8 cellular contexts compared by ENCODE assay signal in the genomic region with DNA sequence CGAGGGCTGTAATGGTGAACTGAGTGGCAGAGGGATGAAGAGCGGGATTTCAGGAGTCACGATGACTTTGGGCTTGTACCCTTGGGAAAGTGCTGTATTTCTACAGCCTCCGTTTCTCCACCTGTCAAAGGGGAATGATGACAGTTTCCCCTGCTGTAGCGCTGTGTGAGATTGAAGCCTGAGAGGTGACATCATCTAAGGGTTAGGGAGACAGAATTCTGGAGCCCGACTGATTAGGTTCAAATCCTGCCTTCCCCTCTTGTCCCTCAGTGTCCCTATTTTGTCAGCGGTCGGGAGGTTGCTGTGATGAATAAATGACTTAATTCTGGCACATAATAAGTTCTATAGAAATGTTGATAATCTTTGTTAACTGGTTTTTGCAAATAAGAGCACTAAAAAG. TPM values are rescaled to one million over a fixed set of nuclear protein-coding genes. Genes with fewer than 3 reads are reported as not detected.
DNase-seq lines count a peak whose midpoint lies in the region; ATAC-seq, FAIRE-seq and TF ChIP-seq lines count a peak whose summit lies in the region.

No MANE protein-coding gene starts in this region.

- H3K79me2 ChIP-seq in hepatocyte: peaks cover 13% of the 10 kb centered on the region

- peaks cover 5% of the 10 kb centered on the region for H3K4me1 Mint-ChIP-seq in WTC11

- peaks cover 2% of the 10 kb centered on the region; the same call in 1 of the 2 replicates for H3K27me3 Mint-ChIP-seq in WTC11 (ENCODE audit: low read depth)

- TF ChIP-seq POLR2A in H54 (IDR thresholded peaks at IDR 0.05; ENCODE audit: low read depth, low read length): no peak

- peaks cover 21% of the 10 kb centered on the region for H3K36me3 ChIP-seq in H7 (replicated peaks; ENCODE audit: control insufficient read depth, insufficient read depth, low read length)
- H3K36me3 ChIP-seq in hepatocyte (replicated peaks; ENCODE audit: insufficient read depth, low read depth): no peaks in the 10 kb centered on the region
- peaks cover 4 to 5% of the 10 kb centered on the region in 2 donors for H3K36me3 ChIP-seq in small intestine (ENCODE audit: control insufficient read depth in 2 of 2, insufficient read depth in 2 of 2, low read length in 2 of 2)

- H3K4me3 ChIP-seq in H7 (ENCODE audit: insufficient read depth, low read depth, low read length): peak overlapping the region; percentile 98
- H3K4me3 ChIP-seq in hepatocyte: peak overlapping the region; percentile 52
- peak overlapping the region; percentile 33 to 86 for H3K4me3 ChIP-seq in small intestine (ENCODE audit: low read depth in 1 of 2, low read length in 2 of 2)

- H3K27me3 ChIP-seq in H7 (ENCODE audit: control insufficient read depth, insufficient read depth, low read length): no peaks in the 10 kb centered on the region
- H3K27me3 ChIP-seq in hepatocyte: no peaks in the 10 kb centered on the region
- no peaks in the 10 kb centered on the region for H3K27me3 ChIP-seq in small intestine (ENCODE audit: control insufficient read depth in 2 of 2, insufficient read depth in 2 of 2, low read length in 2 of 2)

- no peak for DNase-seq in H7
- no peak for DNase-seq in WTC11 (ENCODE audit: low spot score)
- no peak for DNase-seq in hepatocyte (ENCODE audit: low spot score)
- DNase-seq in small intestine: no peak
- DNase-seq in T-helper 9 cell: no peak
- DNase-seq in activated CD4-positive, alpha-beta T cell treated with anti-CD3 and anti-CD28 coated beads, Interleukin-2, amount 50 U/mL, for 4 hours: no peak
- DNase-seq in H54 (ENCODE audit: insufficient read length, low spot score): no peak

- no peak for TF ChIP-seq CTCF in WTC11 (IDR thresholded peaks at IDR 0.05)
- TF ChIP-seq CTCF in hepatocyte (IDR thresholded peaks at IDR 0.05; ENCODE audit: poor library complexity): no peak

- H3K27ac Mint-ChIP-seq in WTC11: no peak overlapping the region

- H3K9me3 Mint-ChIP-seq in WTC11: no peaks in the 10 kb centered on the region

- H3K27ac ChIP-seq in hepatocyte (peak overlapping the region; percentile 67), small intestine (ENCODE audit: low read depth in 1 of 2, low read length in 1 of 2) (peak overlapping the region; percentile 46 to 62)

- no peaks in the 10 kb centered on the region for H3K9me2 ChIP-seq in hepatocyte (replicated peaks; ENCODE audit: insufficient read depth)

- FAIRE-seq in small intestine (lab: Jason Lieb, UNC): no peak
- no peak for FAIRE-seq in H54 (lab: Jason Lieb, UNC)

- no peaks in the 10 kb centered on the region for H3K9me3 ChIP-seq in hepatocyte (ENCODE audit: low read depth)
- H3K9me3 ChIP-seq in small intestine (ENCODE audit: control insufficient read depth, low read depth): no peaks in the 10 kb centered on the region

- H2AFZ ChIP-seq in hepatocyte: peak overlapping the region; percentile 70

- POLR2A ChIA-PET in WTC11 (lab: Charles Lee): no interaction called here

- H4K20me1 ChIP-seq in hepatocyte (ENCODE audit: insufficient read depth, poor library complexity, severe bottlenecking): no peaks in the 10 kb centered on the region

- peak overlapping the region; percentile 100 for H3K4me2 ChIP-seq in hepatocyte

- H3K4me1 ChIP-seq in hepatocyte (ENCODE audit: insufficient read depth) (peaks cover 4% of the 10 kb centered on the region), small intestine (ENCODE audit: control insufficient read depth in 2 of 2, insufficient read depth in 1 of 2, low read depth in 1 of 2, low read length in 1 of 2) (no peaks in the 10 kb centered on the region)

- peak overlapping the region; percentile 95 for H3K4me3 Mint-ChIP-seq in WTC11

- H3K36me3 Mint-ChIP-seq in WTC11: peaks cover 31% of the 10 kb centered on the region

- ATAC-seq in WTC11: no peak
- no peak for ATAC-seq in HG03571 (IDR thresholded peaks at IDR 0.05; ENCODE audit: unreplicated experiment)

- 29% methylated on average over 8 of the region's 8 CpGs for WGBS in hepatocyte (ENCODE audit: low lambda C conversion rate, missing lambda C conversion rate)
- WGBS in small intestine, 3 donors: 22 to 23% (median 22%) methylated on average over 6 to 8 of the region's 8 CpGs

- CTCF ChIA-PET in WTC11 (lab: Charles Lee): no interaction called here

TF ChIP-seq in WTC11, 78 proteins besides CTCF, POLR2A, EP300 and RAD21 (continues in another document):
- TF ChIP-seq ZNF138 (CRISPR knock-in tag; conservative IDR thresholded peaks at IDR 0.05) (no peak), SOX15 (CRISPR knock-in tag; IDR thresholded peaks at IDR 0.05) (no peak), TP53 (CRISPR knock-in tag; IDR thresholded peaks at IDR 0.05) (no peak), JUN (CRISPR knock-in tag; IDR thresholded peaks at IDR 0.05) (no peak), ZNF219 (CRISPR knock-in tag; IDR thresholded peaks at IDR 0.05; ENCODE audit: borderline replicate concordance) (no peak), ZMAT4 (CRISPR knock-in tag; IDR thresholded peaks at IDR 0.05) (no peak)
- TF ChIP-seq, protein P1, sequence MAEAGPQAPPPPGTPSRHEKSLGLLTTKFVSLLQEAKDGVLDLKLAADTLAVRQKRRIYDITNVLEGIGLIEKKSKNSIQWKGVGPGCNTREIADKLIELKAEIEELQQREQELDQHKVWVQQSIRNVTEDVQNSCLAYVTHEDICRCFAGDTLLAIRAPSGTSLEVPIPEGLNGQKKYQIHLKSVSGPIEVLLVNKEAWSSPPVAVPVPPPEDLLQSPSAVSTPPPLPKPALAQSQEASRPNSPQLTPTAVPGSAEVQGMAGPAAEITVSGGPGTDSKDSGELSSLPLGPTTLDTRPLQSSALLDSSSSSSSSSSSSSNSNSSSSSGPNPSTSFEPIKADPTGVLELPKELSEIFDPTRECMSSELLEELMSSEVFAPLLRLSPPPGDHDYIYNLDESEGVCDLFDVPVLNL (CRISPR knock-in tag; IDR thresholded peaks at IDR 0.05; ENCODE audit: borderline replicate concordance, low read depth): no peak
- TF ChIP-seq, protein P2, sequence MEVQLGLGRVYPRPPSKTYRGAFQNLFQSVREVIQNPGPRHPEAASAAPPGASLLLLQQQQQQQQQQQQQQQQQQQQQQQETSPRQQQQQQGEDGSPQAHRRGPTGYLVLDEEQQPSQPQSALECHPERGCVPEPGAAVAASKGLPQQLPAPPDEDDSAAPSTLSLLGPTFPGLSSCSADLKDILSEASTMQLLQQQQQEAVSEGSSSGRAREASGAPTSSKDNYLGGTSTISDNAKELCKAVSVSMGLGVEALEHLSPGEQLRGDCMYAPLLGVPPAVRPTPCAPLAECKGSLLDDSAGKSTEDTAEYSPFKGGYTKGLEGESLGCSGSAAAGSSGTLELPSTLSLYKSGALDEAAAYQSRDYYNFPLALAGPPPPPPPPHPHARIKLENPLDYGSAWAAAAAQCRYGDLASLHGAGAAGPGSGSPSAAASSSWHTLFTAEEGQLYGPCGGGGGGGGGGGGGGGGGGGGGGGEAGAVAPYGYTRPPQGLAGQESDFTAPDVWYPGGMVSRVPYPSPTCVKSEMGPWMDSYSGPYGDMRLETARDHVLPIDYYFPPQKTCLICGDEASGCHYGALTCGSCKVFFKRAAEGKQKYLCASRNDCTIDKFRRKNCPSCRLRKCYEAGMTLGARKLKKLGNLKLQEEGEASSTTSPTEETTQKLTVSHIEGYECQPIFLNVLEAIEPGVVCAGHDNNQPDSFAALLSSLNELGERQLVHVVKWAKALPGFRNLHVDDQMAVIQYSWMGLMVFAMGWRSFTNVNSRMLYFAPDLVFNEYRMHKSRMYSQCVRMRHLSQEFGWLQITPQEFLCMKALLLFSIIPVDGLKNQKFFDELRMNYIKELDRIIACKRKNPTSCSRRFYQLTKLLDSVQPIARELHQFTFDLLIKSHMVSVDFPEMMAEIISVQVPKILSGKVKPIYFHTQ (CRISPR knock-in tag; IDR thresholded peaks at IDR 0.05): no peak
- TF ChIP-seq, protein P3, sequence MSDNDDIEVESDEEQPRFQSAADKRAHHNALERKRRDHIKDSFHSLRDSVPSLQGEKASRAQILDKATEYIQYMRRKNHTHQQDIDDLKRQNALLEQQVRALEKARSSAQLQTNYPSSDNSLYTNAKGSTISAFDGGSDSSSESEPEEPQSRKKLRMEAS (CRISPR knock-in tag; IDR thresholded peaks at IDR 0.05): no peak

RNA-seq across cellular contexts. Expression of gene MRPL4, which starts 0.7 kb away (rescaled TPM):
- total RNA-seq in H7 (2014; rRNA removed; shearing (Covaris generic)): 148 and 174 TPM in 2 replicates
- total RNA-seq in WTC11 (2021): 109 to 112 TPM (median 110 TPM) in 3 replicates
- total RNA-seq in hepatocyte: 40.1 and 43.7 TPM in 2 replicates
- 51.4 and 64.1 TPM in 2 replicates for polyA plus RNA-seq in hepatocyte
- 10 to 100 TPM; 44.1 to 85.8 (median 51.9) TPM for polyA plus RNA-seq in small intestine

RNA-seq across cellular contexts. Expression of gene ICAM1, which starts 18.2 kb away (rescaled TPM):
- 2.8 and 6.1 TPM in 2 replicates for total RNA-seq in H7 (2014; rRNA removed; shearing (Covaris generic))
- 3.8 to 5.4 TPM (median 4.8 TPM) in 3 replicates for total RNA-seq in WTC11 (2021)
- 19.9 and 25.6 TPM in 2 replicates for total RNA-seq in hepatocyte
- polyA plus RNA-seq in hepatocyte: 19.6 and 25.2 TPM in 2 replicates
- polyA plus RNA-seq in small intestine: 10 to 100 TPM in 1 of 3 donors, 1 to 10 TPM in 2; 1.6 to 18.2 (median 4.9) TPM

RNA-seq across cellular contexts. Expression of gene S1PR2, which starts 21.6 kb away (rescaled TPM):
- total RNA-seq in H7 (2014; rRNA removed; shearing (Covaris generic)): 7.4 and 8.9 TPM in 2 replicates
- total RNA-seq in WTC11 (2021) (12.9 to 13.6 TPM (median 13.2 TPM) in 3 replicates), hepatocyte (14.9 and 16.1 TPM in 2 replicates)
- polyA plus RNA-seq in hepatocyte (8.6 and 11.4 TPM in 2 replicates), small intestine (1 to 10 TPM in 1 of 3 donors, under 1 TPM in 1, not detected in 1; 0.81 to 4.3 TPM)

RNA-seq across cellular contexts. Expression of gene ICAM4, which starts 34.0 kb away (rescaled TPM):
- total RNA-seq in H7 (2014; rRNA removed; shearing (Covaris generic)): 1.7 and 2.4 TPM in 2 replicates
- total RNA-seq in WTC11 (2021) (2.0 to 3.7 TPM (median 3.1 TPM) in 3 replicates), hepatocyte (4.5 and 7.9 TPM in 2 replicates)
- polyA plus RNA-seq in hepatocyte (1.6 and 5.6 TPM in 2 replicates), small intestine (under 1 TPM in 2 of 3 donors, not detected in 1; 0.54 to 0.58 TPM)

RNA-seq across cellular contexts. Expression of gene ICAM5, which starts 37.0 kb away (rescaled TPM):
- 0.83 and 3.7 TPM in 2 replicates for total RNA-seq in H7 (2014; rRNA removed; shearing (Covaris generic))
- 7.3 to 8.1 TPM (median 8.0 TPM) in 3 replicates for total RNA-seq in WTC11 (2021)
- 0.23 and 0.92 TPM in 2 replicates for total RNA-seq in hepatocyte
- 0.57 and 3.3 TPM in 2 replicates for polyA plus RNA-seq in hepatocyte
- polyA plus RNA-seq in small intestine: under 1 TPM in 2 of 3 donors, not detected in 1; 0.52 to 0.54 TPM
